19 cellular contexts compared by ENCODE assay signal in the genomic region with DNA sequence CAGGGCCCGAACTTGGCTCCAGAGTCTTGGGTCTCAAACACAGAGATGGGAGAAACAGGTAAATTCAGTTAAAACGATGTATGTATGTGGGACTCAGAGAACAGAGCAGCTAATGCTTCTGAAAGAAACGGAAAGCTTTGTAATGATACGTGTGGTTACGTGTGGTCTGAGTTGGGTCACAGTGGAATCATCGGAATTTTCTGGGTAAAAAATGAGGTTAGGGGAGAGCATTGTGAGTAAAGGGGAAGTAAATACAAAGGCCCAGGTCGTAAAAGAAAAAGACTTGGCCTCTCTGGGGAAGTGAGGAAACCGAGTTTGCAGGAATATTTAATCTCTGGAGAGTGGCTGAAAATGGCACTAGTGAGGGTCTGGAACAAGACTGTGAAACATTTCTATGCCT. TPM values are rescaled to one million over a fixed set of nuclear protein-coding genes. Genes with fewer than 3 reads are reported as not detected.
DNase-seq lines count a peak whose midpoint lies in the region; ATAC-seq and TF ChIP-seq lines count a peak whose summit lies in the region.
"Had no signal": no experiment of that assay in that cellular context is flagged by ENCODE, and none has a peak within 500 bp of the region (broad histone marks: within the 10 kb centered on the region; RNA-seq: fewer than 3 reads in every experiment).

No MANE protein-coding gene starts in this region.

- peak; percentile 72 for DNase-seq in KBM-7
- DNase-seq in NOMO-1 (lab: John Stamatoyannopoulos, UW; ENCODE audit: unreplicated experiment in 2 of 2), result peak; percentile 63 to 71
- DNase-seq in SKM-1 treated with dmso at 0.1 percent for 144 hours (lab: John Stamatoyannopoulos, UW; ENCODE audit: unreplicated experiment), result peak; percentile 68
- DNase-seq in smooth muscle cell (lab: John Stamatoyannopoulos, UW; ENCODE audit: unreplicated experiment), result no peak
- DNase-seq in DMS53 (lab: John Stamatoyannopoulos, UW), result no peak
- no peak for DNase-seq in NCI-H446 treated with DMSO at 0.1 percent for 48 hours (lab: John Stamatoyannopoulos, UW)
- DNase-seq: Calu3; CD8-positive, alpha-beta T cell; HFFc6; NCI-H1105; NCI-H1694; NCI-H2081 treated with DMSO at 0.1 percent for 48 hours; PC-3; SK-N-SH had no signal

- H4K20me1 ChIP-seq in smooth muscle cell (ENCODE audit: low read depth), result no peaks in the 10 kb centered on the region

- peak overlapping the region; percentile 56 for H3K9ac ChIP-seq in smooth muscle cell (ENCODE audit: low read depth)
- H3K9ac ChIP-seq: BLaER1, KMS-11, SK-N-SH had no signal

- H3K27ac ChIP-seq in smooth muscle cell (ENCODE audit: low read depth), result peak overlapping the region; percentile 75
- H3K27ac ChIP-seq: BLaER1, KMS-11 had no signal

- whole genome bisulfite sequencing in smooth muscle cell (ENCODE audit: low lambda C conversion rate), result 48% methylated on average over 8 of the region's 8 CpGs

- TF ChIP-seq CTCF in smooth muscle cell (IDR thresholded peaks at IDR 0.05; ENCODE audit: borderline replicate concordance, insufficient read depth, poor library complexity, severe bottlenecking), result no peak

- in situ Hi-C loops in KBM-7 (cut with MboI; ENCODE audit: low pct_unique_long_range_greater_than_20kb, low sequenced_read_pairs), result no loop called here

- peak overlapping the region; percentile 24 for H3K4me2 ChIP-seq in smooth muscle cell
- H3K4me2 ChIP-seq: BLaER1, KMS-11, SK-N-SH had no signal

- H3K9me3 ChIP-seq in smooth muscle cell (replicated peaks; ENCODE audit: low read depth), result no peaks in the 10 kb centered on the region
- H3K9me3 ChIP-seq: BLaER1, SK-N-SH had no signal

- no peak overlapping the region for H2AFZ ChIP-seq in smooth muscle cell (ENCODE audit: low read depth)

- H3K27me3 ChIP-seq in smooth muscle cell (ENCODE audit: low read depth), result peaks cover 14% of the 10 kb centered on the region

- no peaks in the 10 kb centered on the region for H3K79me2 ChIP-seq in smooth muscle cell (ENCODE audit: low read depth)

- H3K4me3 ChIP-seq in smooth muscle cell, result no peak overlapping the region
- H3K4me3 ChIP-seq: BLaER1 had no signal

- H3F3A ChIP-seq in smooth muscle cell (ENCODE audit: low read depth), result peaks cover 10% of the 10 kb centered on the region

- H3K4me1 ChIP-seq in smooth muscle cell (ENCODE audit: low read depth), result peaks cover 1% of the 10 kb centered on the region

- ATAC-seq in HG03565 (IDR thresholded peaks at IDR 0.05; ENCODE audit: unreplicated experiment), result no peak
- ATAC-seq: CD8-positive, alpha-beta T cell; PC-3 had no signal

- no peaks in the 10 kb centered on the region for H3K36me3 ChIP-seq in smooth muscle cell (ENCODE audit: low read depth)
- H3K36me3 ChIP-seq: BLaER1 had no signal

RNA-seq across cellular contexts. Expression of a gene that starts 8.3 kb away (rescaled TPM):
- 0.54 and 0.90 TPM in 2 replicates for total RNA-seq in smooth muscle cell
- polyA plus RNA-seq in smooth muscle cell, result 0.30 and 0.46 TPM in 2 replicates
- total RNA-seq: A673; Calu3; CD8-positive, alpha-beta T cell; HFFc6; HT-29; PC-3 had no signal
- polyA plus RNA-seq: SK-N-SH had no signal

Comparison
In these comparisons a context has a peak if more than half of its experiments do, and no peak if none do; other contexts are left out.
1. DNase-seq: peak in KBM-7 (single experiment), NOMO-1 (2 of 2) and SKM-1 treated with dmso at 0.1 percent for 144 hours (single experiment); none in smooth muscle cell (single experiment), DMS53 (single experiment) and NCI-H446 treated with DMSO at 0.1 percent for 48 hours (single experiment).